Comparison of ENCODE assay signal across 9 cellular contexts in genomic region chr3:47612178-47612577, GRCh38. TPM values are rescaled to one million over a fixed set of nuclear protein-coding genes. Genes with fewer than 3 reads are reported as not detected.
DNase-seq lines count a peak whose midpoint lies in the region; ATAC-seq and TF ChIP-seq lines count a peak whose summit lies in the region.
"Had no signal": no experiment of that assay in that cellular context is flagged by ENCODE, and none has a peak within 500 bp of the region (broad histone marks: within the 10 kb centered on the region; RNA-seq: fewer than 3 reads in every experiment).

No MANE protein-coding gene starts in this region.

- H4K5ac ChIP-seq in H9 (ENCODE audit: insufficient read length, low read depth, low read length): no peak overlapping the region

- no peak overlapping the region for H4K8ac ChIP-seq in H9 (replicated peaks; ENCODE audit: insufficient read length, low read depth, low read length)

- no peak overlapping the region for H3K4ac ChIP-seq in H9 (ENCODE audit: low read depth, low read length)

- H2AK5ac ChIP-seq in H9 (ENCODE audit: insufficient read length, low read length): no peak overlapping the region

- H3K79me1 ChIP-seq in H9 (ENCODE audit: insufficient read depth, low read depth, low read length, poor library complexity, severe bottlenecking): peaks cover 3% of the 10 kb centered on the region

- no peaks in the 10 kb centered on the region for H3K79me2 ChIP-seq in H9 (ENCODE audit: insufficient read depth, low read length)

- H3K9ac ChIP-seq in H9 (ENCODE audit: extremely low read depth, insufficient read length, low read length): no peak overlapping the region

- no peak overlapping the region for H2BK5ac ChIP-seq in H9 (ENCODE audit: insufficient read length, low read length)

- no peaks in the 10 kb centered on the region for H3K27me3 ChIP-seq in H9 (ENCODE audit: insufficient read depth, low read length)
- no peaks in the 10 kb centered on the region for H3K27me3 ChIP-seq in suprapubic skin

- H3T11ph ChIP-seq in H9 (ENCODE audit: low read length): no peak overlapping the region

- H3K9me3 Mint-ChIP-seq in H9: no peaks in the 10 kb centered on the region
- H3K9me3 Mint-ChIP-seq in stimulated activated effector memory CD8-positive, alpha-beta T cell treated with anti-CD3 and anti-CD28 coated beads, Interleukin-12 subunit alpha, Interleukin-12 subunit beta, amount 100 ng/mL, for 72 hours: no peaks in the 10 kb centered on the region

- no peaks in the 10 kb centered on the region for H3K9me3 ChIP-seq in H9 (ENCODE audit: control insufficient read depth, low read depth, low read length)
- no peaks in the 10 kb centered on the region for H3K9me3 ChIP-seq in suprapubic skin

- no peak for TF ChIP-seq EP300 in suprapubic skin (IDR thresholded peaks at IDR 0.05)

- no peak for ATAC-seq in stimulated activated effector memory CD8-positive, alpha-beta T cell treated with anti-CD3 and anti-CD28 coated beads, Interleukin-12 subunit alpha, Interleukin-12 subunit beta, amount 100 ng/mL, for 72 hours
- ATAC-seq in HG03175 (IDR thresholded peaks at IDR 0.05; ENCODE audit: unreplicated experiment): no peak

- peaks cover 41 to 59% (median 53%) of the 10 kb centered on the region in 3 experiments for H3K36me3 Mint-ChIP-seq in H9 (ENCODE audit: insufficient read depth in 1 of 3, low read depth in 3 of 3)
- H3K36me3 Mint-ChIP-seq in stimulated activated effector memory CD8-positive, alpha-beta T cell treated with anti-CD3 and anti-CD28 coated beads, Interleukin-12 subunit alpha, Interleukin-12 subunit beta, amount 100 ng/mL, for 72 hours: peaks cover 53% of the 10 kb centered on the region

- no peak overlapping the region for H2BK15ac ChIP-seq in H9 (ENCODE audit: low read depth, low read length)

- TF ChIP-seq CTCF in H9 (conservative IDR thresholded peaks at IDR 0.05) (no peak), astrocyte of the cerebellum (IDR thresholded peaks at IDR 0.05; ENCODE audit: low read depth, low read length, missing control alignments) (no peak), suprapubic skin (IDR thresholded peaks at IDR 0.05) (no peak)

- H3K23me2 ChIP-seq in H9 (ENCODE audit: insufficient read length, low read depth, low read length, poor library complexity, severe bottlenecking): no peaks in the 10 kb centered on the region

- H3K27me3 Mint-ChIP-seq in H9 (ENCODE audit: low read depth): no peaks in the 10 kb centered on the region

- no peak for TF ChIP-seq POLR2A in suprapubic skin (IDR thresholded peaks at IDR 0.05)

- H2BK20ac ChIP-seq in H9 (ENCODE audit: low read depth, low read length, poor library complexity, severe bottlenecking): no peak overlapping the region

- H4K91ac ChIP-seq in H9 (ENCODE audit: insufficient read length, low read depth, low read length): no peak overlapping the region

- no peaks in the 10 kb centered on the region for H3K4me1 ChIP-seq in H9 (ENCODE audit: insufficient read depth, low read length)
- H3K4me1 ChIP-seq in suprapubic skin: no peaks in the 10 kb centered on the region

- no peak for DNase-seq in H9
- peak; percentile 34 for DNase-seq in astrocyte of the cerebellum (ENCODE audit: low read depth)
- DNase-seq in inferior parietal cortex (ENCODE audit: extremely low spot score): peak; percentile 70
- DNase-seq in stimulated activated effector memory CD8-positive, alpha-beta T cell treated with anti-CD3 and anti-CD28 coated beads, Interleukin-12 subunit alpha, Interleukin-12 subunit beta, amount 100 ng/mL, for 72 hours (ENCODE audit: low spot score in 2 of 2): no peak
- no peak for DNase-seq in suprapubic skin (ENCODE audit: low spot score in 2 of 2)
- no peak for DNase-seq in hypothalamus (lab: John Stamatoyannopoulos, UW)
- no peak for DNase-seq in T1000 (lab: John Stamatoyannopoulos, UW)

- H3K27ac ChIP-seq in H9 (ENCODE audit: insufficient read length, low read depth, low read length): no peak overlapping the region
- H3K27ac ChIP-seq in suprapubic skin: no peak overlapping the region
- H3K27ac ChIP-seq: epithelial cell of prostate had no signal

- no peak overlapping the region for H3K14ac ChIP-seq in H9 (ENCODE audit: insufficient read depth, low read length)

- H3K4me3 ChIP-seq in astrocyte of the cerebellum (ENCODE audit: low read depth, low read length) (no peak overlapping the region), suprapubic skin (no peak overlapping the region)

- no peak overlapping the region for H2BK12ac ChIP-seq in H9 (ENCODE audit: insufficient read length, low read depth, low read length)

- H3K4me3 Mint-ChIP-seq in H9: no peak overlapping the region
- H3K4me3 Mint-ChIP-seq in stimulated activated effector memory CD8-positive, alpha-beta T cell treated with anti-CD3 and anti-CD28 coated beads, Interleukin-12 subunit alpha, Interleukin-12 subunit beta, amount 100 ng/mL, for 72 hours: no peak overlapping the region

- H3K4me1 Mint-ChIP-seq in H9: 0 out of 4 replicates have a peak, but pooled peaks cover 0 to 3% of the 10 kb centered on the region in 2 experiments
- no peaks in the 10 kb centered on the region for H3K4me1 Mint-ChIP-seq in stimulated activated effector memory CD8-positive, alpha-beta T cell treated with anti-CD3 and anti-CD28 coated beads, Interleukin-12 subunit alpha, Interleukin-12 subunit beta, amount 100 ng/mL, for 72 hours

- no peak overlapping the region for H3K18ac ChIP-seq in H9 (ENCODE audit: insufficient read length, low read depth, low read length)

- no peak overlapping the region for H3K23ac ChIP-seq in H9 (ENCODE audit: insufficient read length, low read depth, low read length)

- no peaks in the 10 kb centered on the region for H4K20me1 ChIP-seq in H9 (ENCODE audit: control insufficient read depth, insufficient read depth, insufficient read length)

- no peak overlapping the region for H3K4me2 ChIP-seq in H9 (ENCODE audit: insufficient read depth, insufficient read length, low read length)

- in situ Hi-C loops in astrocyte of the cerebellum (cut with HindIII; ENCODE audit: low sequenced_read_pairs): no loop called here

- no peak overlapping the region for H3K56ac ChIP-seq in H9 (ENCODE audit: insufficient read length, low read depth, low read length)

- H3K36me3 ChIP-seq in suprapubic skin: peaks cover 47% of the 10 kb centered on the region

- no peak overlapping the region for H2BK120ac ChIP-seq in H9 (ENCODE audit: low read depth, low read length, poor library complexity, severe bottlenecking)

- H3K27ac Mint-ChIP-seq in H9: peak overlapping the region; percentile 3 to 46 (median 18); a peak in 3 of 7 replicates
- H3K27ac Mint-ChIP-seq in stimulated activated effector memory CD8-positive, alpha-beta T cell treated with anti-CD3 and anti-CD28 coated beads, Interleukin-12 subunit alpha, Interleukin-12 subunit beta, amount 100 ng/mL, for 72 hours: peak overlapping the region; percentile 29

- H2AFZ ChIP-seq in H9 (ENCODE audit: low read length): no peak overlapping the region

RNA-seq across cellular contexts. Expression of gene CSPG5, which starts 33.5 kb away (rescaled TPM):
- total RNA-seq in H9 (2021): 5.4 and 5.7 TPM in 2 replicates
- 1 to 10 TPM in 3 of 4 donors, not detected in 1; 2.3 to 2.7 (median 2.4) TPM for total RNA-seq in suprapubic skin

Comparison
In these comparisons a context has a peak if more than half of its experiments do, and no peak if none do; other contexts are left out.
1. DNase-seq: peak in astrocyte of the cerebellum (single experiment) and inferior parietal cortex (single experiment); none in H9 (single experiment), stimulated activated effector memory CD8-positive, alpha-beta T cell treated with anti-CD3 and anti-CD28 coated beads, Interleukin-12 subunit alpha, Interleukin-12 subunit beta, amount 100 ng/mL, for 72 hours (0 of 2), suprapubic skin (0 of 2), hypothalamus (0 of 51) and T1000 (single experiment).